In the genomic region with DNA sequence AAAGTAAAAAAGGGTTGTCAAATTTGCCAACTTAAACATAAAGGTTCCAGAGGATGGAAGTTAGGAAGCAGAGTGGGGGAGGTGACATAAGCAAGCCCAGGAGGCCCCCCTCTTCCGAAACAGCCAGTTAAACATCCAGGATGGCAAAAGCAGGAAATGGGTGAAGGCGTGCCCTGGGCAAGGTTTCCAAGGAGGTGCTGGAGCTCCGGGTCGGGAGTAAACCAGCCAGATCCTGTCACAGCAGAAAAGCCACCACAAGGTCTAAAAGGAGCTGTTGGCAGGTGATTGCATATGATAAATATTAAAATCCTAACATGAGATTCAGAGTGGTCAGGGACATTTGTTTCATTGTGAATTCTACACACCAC, we compare ENCODE assay signal across 17 cellular contexts.
DNase-seq lines count a peak whose midpoint lies in the region; ATAC-seq and TF ChIP-seq lines count a peak whose summit lies in the region.
"Had no signal": no experiment of that assay in that cellular context is flagged by ENCODE, and none has a peak within 500 bp of the region (broad histone marks: within the 10 kb centered on the region; RNA-seq: fewer than 3 reads in every experiment).

No MANE protein-coding gene starts in this region.

- peak overlapping the region; percentile 49 for H3K4me2 ChIP-seq in BLaER1

- H3K4me1 ChIP-seq in BLaER1, result peaks cover 9% of the 10 kb centered on the region
- no peaks in the 10 kb centered on the region for H3K4me1 ChIP-seq in left lung
- H3K4me1 ChIP-seq: heart right ventricle, Peyer's patch had no signal

- H3K9ac ChIP-seq in BLaER1, result no peak overlapping the region

- no peak overlapping the region for H3K27ac ChIP-seq in BLaER1
- H3K27ac ChIP-seq in left lung, result no peak overlapping the region
- H3K27ac ChIP-seq: dorsolateral prefrontal cortex, heart right ventricle, Peyer's patch, skin epidermis, upper lobe of left lung had no signal

- no peaks in the 10 kb centered on the region for H4K20me1 ChIP-seq in BLaER1

- POLR2A ChIA-PET in HEK293T (lab: Yijun Ruan, JAX), result no interaction called here

- peak; percentile 49 for ATAC-seq in left lung
- ATAC-seq in HG02981 (IDR thresholded peaks at IDR 0.05; ENCODE audit: unreplicated experiment), result no peak
- ATAC-seq: heart right ventricle had no signal

- H3K27me3 ChIP-seq in BLaER1 (peaks cover 8% of the 10 kb centered on the region; the same call in 1 of the 2 replicates), left lung (no peaks in the 10 kb centered on the region)
- H3K27me3 ChIP-seq: Peyer's patch, upper lobe of left lung had no signal

- intact Hi-C loops in left lung (cut with DNase I), result no loop called here

- CTCF ChIA-PET in HEK293T (lab: Yijun Ruan, JAX), result no interaction called here

- TF ChIP-seq CTCF in left lung (IDR thresholded peaks at IDR 0.05), result no peak

- in situ Hi-C loops in ACHN (cut with HindIII; ENCODE audit: low pct_ligation_motif_present, low pct_unique_long_range_greater_than_20kb, low sequenced_read_pairs), result no loop called here

- DNase-seq in H4 (ENCODE audit: low spot score) (peak; percentile 58), NCI-H748 (lab: John Stamatoyannopoulos, UW; ENCODE audit: unreplicated experiment) (peak; percentile 94), left lung (peak in 1 of 2 donors; percentile 50), ACHN (no peak), HEK293T (ENCODE audit: extremely low spot score) (no peak), EL (no peak)
- DNase-seq: Calu3, dorsolateral prefrontal cortex, HCEC 1CT, heart right ventricle, NCI-H1436, occipital lobe, Peyer's patch had no signal

- H3K9me3 ChIP-seq in BLaER1 (no peaks in the 10 kb centered on the region), left lung (no peaks in the 10 kb centered on the region)
- H3K9me3 ChIP-seq: heart right ventricle, upper lobe of left lung had no signal

- H3K4me3 ChIP-seq in BLaER1 (no peak overlapping the region), left lung (no peak overlapping the region)
- H3K4me3 ChIP-seq: dorsolateral prefrontal cortex, heart right ventricle, Peyer's patch, skin epidermis, upper lobe of left lung had no signal

- H3K36me3 ChIP-seq in BLaER1 (no peaks in the 10 kb centered on the region), left lung (no peaks in the 10 kb centered on the region)
- H3K36me3 ChIP-seq: heart right ventricle, Peyer's patch, upper lobe of left lung had no signal

TF ChIP-seq in HEK293T, 16 proteins besides CTCF, POLR2A, EP300 and RAD21:
- TF ChIP-seq ELF4 (IDR thresholded peaks at IDR 0.05) (no peak), ARNT (IDR thresholded peaks at IDR 0.05) (no peak), FOXA1 (IDR thresholded peaks at IDR 0.05) (no peak), ZNF384 (IDR thresholded peaks at IDR 0.05) (no peak), L3MBTL2 (conservative IDR thresholded peaks at IDR 0.05) (no peak), TARDBP (IDR thresholded peaks at IDR 0.05) (no peak), LEF1 (IDR thresholded peaks at IDR 0.05; ENCODE audit: borderline replicate concordance) (no peak), SUZ12 (IDR thresholded peaks at IDR 0.05) (no peak), NFRKB (IDR thresholded peaks at IDR 0.05) (no peak), BHLHE40 (IDR thresholded peaks at IDR 0.05; ENCODE audit: borderline replicate concordance) (no peak), SP1 (IDR thresholded peaks at IDR 0.05) (no peak), FOXM1 (IDR thresholded peaks at IDR 0.05; ENCODE audit: borderline replicate concordance) (no peak), FOXK2 (IDR thresholded peaks at IDR 0.05) (no peak), HDGF (IDR thresholded peaks at IDR 0.05; ENCODE audit: borderline replicate concordance) (no peak)
- TF ChIP-seq, protein P1, sequence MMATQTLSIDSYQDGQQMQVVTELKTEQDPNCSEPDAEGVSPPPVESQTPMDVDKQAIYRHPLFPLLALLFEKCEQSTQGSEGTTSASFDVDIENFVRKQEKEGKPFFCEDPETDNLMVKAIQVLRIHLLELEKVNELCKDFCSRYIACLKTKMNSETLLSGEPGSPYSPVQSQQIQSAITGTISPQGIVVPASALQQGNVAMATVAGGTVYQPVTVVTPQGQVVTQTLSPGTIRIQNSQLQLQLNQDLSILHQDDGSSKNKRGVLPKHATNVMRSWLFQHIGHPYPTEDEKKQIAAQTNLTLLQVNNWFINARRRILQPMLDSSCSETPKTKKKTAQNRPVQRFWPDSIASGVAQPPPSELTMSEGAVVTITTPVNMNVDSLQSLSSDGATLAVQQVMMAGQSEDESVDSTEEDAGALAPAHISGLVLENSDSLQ (IDR thresholded peaks at IDR 0.05), result no peak

Comparison
In these comparisons a context has a peak if more than half of its experiments do, and no peak if none do; other contexts are left out.
1. DNase-seq: peak in H4 (single experiment) and NCI-H748 (single experiment); none in ACHN (single experiment), HEK293T (single experiment) and EL (single experiment).